In genomic region chr4:149961876-149962597, GRCh38 we compare ENCODE assay signal across 15 cellular contexts.
DNase-seq lines count a peak whose midpoint lies in the region; ATAC-seq and TF ChIP-seq lines count a peak whose summit lies in the region.
"Had no signal": no experiment of that assay in that cellular context is flagged by ENCODE, and none has a peak within 500 bp of the region (broad histone marks: within the 10 kb centered on the region; RNA-seq: fewer than 3 reads in every experiment).

No MANE protein-coding gene starts in this region.

- H3K9me3 Mint-ChIP-seq in stimulated activated naive CD8-positive, alpha-beta T cell treated with anti-CD3 and anti-CD28 coated beads, Interleukin-15, amount 100 ng/mL, for 72 hours = no peaks in the 10 kb centered on the region
- H3K9me3 Mint-ChIP-seq in CD14-positive monocyte = peaks cover 0 to 5% (median 0%) of the 10 kb centered on the region in 7 donors
- H3K9me3 Mint-ChIP-seq: activated naive CD4-positive, alpha-beta T cell treated with anti-CD3 and anti-CD28 coated beads, Interleukin-2, amount 50 U/mL, for 24 hours had no signal

- H3K27me3 Mint-ChIP-seq in stimulated activated naive CD8-positive, alpha-beta T cell treated with anti-CD3 and anti-CD28 coated beads, Interleukin-15, amount 100 ng/mL, for 72 hours = peaks cover 11% of the 10 kb centered on the region
- peaks cover 0 to 4% (median 2%) of the 10 kb centered on the region in 3 donors for H3K27me3 Mint-ChIP-seq in CD14-positive monocyte (ENCODE audit: low read depth in 3 of 3)

- intact Hi-C loops in CD14-positive monocyte (cut with micrococcal nuclease) = no loop called here

- H3K27ac Mint-ChIP-seq in stimulated activated naive CD8-positive, alpha-beta T cell treated with anti-CD3 and anti-CD28 coated beads, Interleukin-15, amount 100 ng/mL, for 72 hours = no peak overlapping the region
- no peak overlapping the region for H3K27ac Mint-ChIP-seq in CD14-positive monocyte
- H3K27ac Mint-ChIP-seq: activated naive CD4-positive, alpha-beta T cell treated with anti-CD3 and anti-CD28 coated beads, Interleukin-2, amount 50 U/mL, for 24 hours; CD4-positive, alpha-beta memory T cell; naive thymus-derived CD4-positive, alpha-beta T cell had no signal

- H3K4me3 ChIP-seq in retinal pigment epithelial cell (ENCODE audit: low read length) = no peak overlapping the region
- H3K4me3 ChIP-seq: coronary artery, right lobe of liver, SJCRH30 had no signal

- H3K36me3 Mint-ChIP-seq in CD14-positive monocyte = no peaks in the 10 kb centered on the region
- H3K36me3 Mint-ChIP-seq: activated naive CD4-positive, alpha-beta T cell treated with anti-CD3 and anti-CD28 coated beads, Interleukin-2, amount 50 U/mL, for 24 hours; CD4-positive, alpha-beta memory T cell; naive thymus-derived CD4-positive, alpha-beta T cell had no signal

- no peak for ATAC-seq in stimulated activated naive CD8-positive, alpha-beta T cell treated with anti-CD3 and anti-CD28 coated beads, Interleukin-15, amount 100 ng/mL, for 72 hours
- ATAC-seq in GM18867 (IDR thresholded peaks at IDR 0.05; ENCODE audit: unreplicated experiment) = no peak
- ATAC-seq: naive thymus-derived CD4-positive, alpha-beta T cell; right lobe of liver had no signal

- no peaks in the 10 kb centered on the region for H3K4me1 Mint-ChIP-seq in stimulated activated naive CD8-positive, alpha-beta T cell treated with anti-CD3 and anti-CD28 coated beads, Interleukin-15, amount 100 ng/mL, for 72 hours
- H3K4me1 Mint-ChIP-seq in CD14-positive monocyte = no peaks in the 10 kb centered on the region
- H3K4me1 Mint-ChIP-seq: activated naive CD4-positive, alpha-beta T cell treated with anti-CD3 and anti-CD28 coated beads, Interleukin-2, amount 50 U/mL, for 24 hours; CD4-positive, alpha-beta memory T cell; naive thymus-derived CD4-positive, alpha-beta T cell had no signal

- peak; percentile 10 for DNase-seq in GM04504 (ENCODE audit: low read depth)
- DNase-seq in RPMI7951 (ENCODE audit: low read depth) = peak; percentile 8
- peak; percentile 75 for DNase-seq in fibroblast of peridontal ligament (ENCODE audit: extremely low read depth)
- peak; percentile 60 for DNase-seq in retinal pigment epithelial cell (ENCODE audit: low read depth)
- no peak for DNase-seq in stimulated activated naive CD8-positive, alpha-beta T cell treated with anti-CD3 and anti-CD28 coated beads, Interleukin-15, amount 100 ng/mL, for 72 hours
- DNase-seq in CD14-positive monocyte (ENCODE audit: low spot score) = no peak
- DNase-seq: CD4-positive, alpha-beta memory T cell; foreskin melanocyte; naive thymus-derived CD4-positive, alpha-beta T cell; NCI-H1694; right lobe of liver had no signal

- TF ChIP-seq CTCF in retinal pigment epithelial cell (conservative IDR thresholded peaks at IDR 0.05; ENCODE audit: low read depth, low read length) (no peak), CD14-positive monocyte (IDR thresholded peaks at IDR 0.05) (no peak)

- H3K4me3 Mint-ChIP-seq in stimulated activated naive CD8-positive, alpha-beta T cell treated with anti-CD3 and anti-CD28 coated beads, Interleukin-15, amount 100 ng/mL, for 72 hours = no peak overlapping the region
- no peak overlapping the region for H3K4me3 Mint-ChIP-seq in CD14-positive monocyte
- H3K4me3 Mint-ChIP-seq: activated naive CD4-positive, alpha-beta T cell treated with anti-CD3 and anti-CD28 coated beads, Interleukin-2, amount 50 U/mL, for 24 hours; CD4-positive, alpha-beta memory T cell; naive thymus-derived CD4-positive, alpha-beta T cell had no signal

Comparison
In these comparisons a context has a peak if more than half of its experiments do, and no peak if none do; other contexts are left out.
1. DNase-seq: peak in GM04504 (single experiment), RPMI7951 (single experiment), fibroblast of peridontal ligament (single experiment) and retinal pigment epithelial cell (single experiment); none in stimulated activated naive CD8-positive, alpha-beta T cell treated with anti-CD3 and anti-CD28 coated beads, Interleukin-15, amount 100 ng/mL, for 72 hours (0 of 2) and CD14-positive monocyte (single experiment).